In genomic region chr5:766666-767431, GRCh38 we compare ENCODE assay signal across 3 cellular contexts.
TF ChIP-seq lines count a peak whose summit lies in the region.

No MANE protein-coding gene starts in this region.

TF ChIP-seq in SK-N-SH, 30 proteins besides CTCF, POLR2A, EP300 and RAD21 (continued from another document):
- TF ChIP-seq JUND (IDR thresholded peaks at IDR 0.05) (no peak), RCOR1 (IDR thresholded peaks at IDR 0.05; ENCODE audit: low read length) (no peak), SMC3 (IDR thresholded peaks at IDR 0.05; ENCODE audit: low read depth, low read length) (no peak), MXI1 (IDR thresholded peaks at IDR 0.05; ENCODE audit: low read depth, low read length) (no peak), TCF12 (IDR thresholded peaks at IDR 0.05) (no peak)
- TF ChIP-seq, protein P1, sequence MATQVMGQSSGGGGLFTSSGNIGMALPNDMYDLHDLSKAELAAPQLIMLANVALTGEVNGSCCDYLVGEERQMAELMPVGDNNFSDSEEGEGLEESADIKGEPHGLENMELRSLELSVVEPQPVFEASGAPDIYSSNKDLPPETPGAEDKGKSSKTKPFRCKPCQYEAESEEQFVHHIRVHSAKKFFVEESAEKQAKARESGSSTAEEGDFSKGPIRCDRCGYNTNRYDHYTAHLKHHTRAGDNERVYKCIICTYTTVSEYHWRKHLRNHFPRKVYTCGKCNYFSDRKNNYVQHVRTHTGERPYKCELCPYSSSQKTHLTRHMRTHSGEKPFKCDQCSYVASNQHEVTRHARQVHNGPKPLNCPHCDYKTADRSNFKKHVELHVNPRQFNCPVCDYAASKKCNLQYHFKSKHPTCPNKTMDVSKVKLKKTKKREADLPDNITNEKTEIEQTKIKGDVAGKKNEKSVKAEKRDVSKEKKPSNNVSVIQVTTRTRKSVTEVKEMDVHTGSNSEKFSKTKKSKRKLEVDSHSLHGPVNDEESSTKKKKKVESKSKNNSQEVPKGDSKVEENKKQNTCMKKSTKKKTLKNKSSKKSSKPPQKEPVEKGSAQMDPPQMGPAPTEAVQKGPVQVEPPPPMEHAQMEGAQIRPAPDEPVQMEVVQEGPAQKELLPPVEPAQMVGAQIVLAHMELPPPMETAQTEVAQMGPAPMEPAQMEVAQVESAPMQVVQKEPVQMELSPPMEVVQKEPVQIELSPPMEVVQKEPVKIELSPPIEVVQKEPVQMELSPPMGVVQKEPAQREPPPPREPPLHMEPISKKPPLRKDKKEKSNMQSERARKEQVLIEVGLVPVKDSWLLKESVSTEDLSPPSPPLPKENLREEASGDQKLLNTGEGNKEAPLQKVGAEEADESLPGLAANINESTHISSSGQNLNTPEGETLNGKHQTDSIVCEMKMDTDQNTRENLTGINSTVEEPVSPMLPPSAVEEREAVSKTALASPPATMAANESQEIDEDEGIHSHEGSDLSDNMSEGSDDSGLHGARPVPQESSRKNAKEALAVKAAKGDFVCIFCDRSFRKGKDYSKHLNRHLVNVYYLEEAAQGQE (IDR thresholded peaks at IDR 0.05; ENCODE audit: low read depth, low read length): no peak

TF ChIP-seq in SK-N-SH treated with all-trans-retinoic acid at 6 μM for 48 hours, 23 proteins besides CTCF, POLR2A, EP300 and RAD21 (continued from another document):
- TF ChIP-seq TSHZ2 (CRISPR knock-in tag; IDR thresholded peaks at IDR 0.05) (no peak), ZNF565 (CRISPR knock-in tag; conservative IDR thresholded peaks at IDR 0.05; ENCODE audit: low read depth) (no peak), TCF4 (CRISPR knock-in tag; IDR thresholded peaks at IDR 0.05; ENCODE audit: borderline replicate concordance) (no peak), PPARA (CRISPR knock-in tag; IDR thresholded peaks at IDR 0.05; ENCODE audit: borderline replicate concordance) (no peak), CSDC2 (CRISPR knock-in tag; IDR thresholded peaks at IDR 0.05) (no peak), ZC3H10 (CRISPR knock-in tag; IDR thresholded peaks at IDR 0.05) (no peak), ZFP3 (CRISPR knock-in tag; IDR thresholded peaks at IDR 0.05) (no peak), RARB (CRISPR knock-in tag; IDR thresholded peaks at IDR 0.05) (no peak), ISL1 (CRISPR knock-in tag; IDR thresholded peaks at IDR 0.05) (no peak), ZNF8 (CRISPR knock-in tag; IDR thresholded peaks at IDR 0.05) (no peak), GLIS3 (CRISPR knock-in tag; IDR thresholded peaks at IDR 0.05) (no peak), BACH2 (CRISPR knock-in tag; IDR thresholded peaks at IDR 0.05; ENCODE audit: borderline replicate concordance) (no peak)
- TF ChIP-seq, protein P2, sequence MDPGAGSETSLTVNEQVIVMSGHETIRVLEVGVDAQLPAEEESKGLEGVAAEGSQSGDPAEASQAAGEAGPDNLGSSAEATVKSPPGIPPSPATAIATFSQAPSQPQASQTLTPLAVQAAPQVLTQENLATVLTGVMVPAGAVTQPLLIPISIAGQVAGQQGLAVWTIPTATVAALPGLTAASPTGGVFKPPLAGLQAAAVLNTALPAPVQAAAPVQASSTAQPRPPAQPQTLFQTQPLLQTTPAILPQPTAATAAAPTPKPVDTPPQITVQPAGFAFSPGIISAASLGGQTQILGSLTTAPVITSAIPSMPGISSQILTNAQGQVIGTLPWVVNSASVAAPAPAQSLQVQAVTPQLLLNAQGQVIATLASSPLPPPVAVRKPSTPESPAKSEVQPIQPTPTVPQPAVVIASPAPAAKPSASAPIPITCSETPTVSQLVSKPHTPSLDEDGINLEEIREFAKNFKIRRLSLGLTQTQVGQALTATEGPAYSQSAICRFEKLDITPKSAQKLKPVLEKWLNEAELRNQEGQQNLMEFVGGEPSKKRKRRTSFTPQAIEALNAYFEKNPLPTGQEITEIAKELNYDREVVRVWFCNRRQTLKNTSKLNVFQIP (CRISPR knock-in tag; IDR thresholded peaks at IDR 0.05; ENCODE audit: borderline replicate concordance, low read depth): no peak
- TF ChIP-seq, protein P3, sequence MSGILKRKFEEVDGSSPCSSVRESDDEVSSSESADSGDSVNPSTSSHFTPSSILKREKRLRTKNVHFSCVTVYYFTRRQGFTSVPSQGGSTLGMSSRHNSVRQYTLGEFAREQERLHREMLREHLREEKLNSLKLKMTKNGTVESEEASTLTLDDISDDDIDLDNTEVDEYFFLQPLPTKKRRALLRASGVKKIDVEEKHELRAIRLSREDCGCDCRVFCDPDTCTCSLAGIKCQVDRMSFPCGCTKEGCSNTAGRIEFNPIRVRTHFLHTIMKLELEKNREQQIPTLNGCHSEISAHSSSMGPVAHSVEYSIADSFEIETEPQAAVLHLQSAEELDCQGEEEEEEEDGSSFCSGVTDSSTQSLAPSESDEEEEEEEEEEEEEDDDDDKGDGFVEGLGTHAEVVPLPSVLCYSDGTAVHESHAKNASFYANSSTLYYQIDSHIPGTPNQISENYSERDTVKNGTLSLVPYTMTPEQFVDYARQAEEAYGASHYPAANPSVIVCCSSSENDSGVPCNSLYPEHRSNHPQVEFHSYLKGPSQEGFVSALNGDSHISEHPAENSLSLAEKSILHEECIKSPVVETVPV (CRISPR knock-in tag; IDR thresholded peaks at IDR 0.05): no peak
- TF ChIP-seq, protein P4, sequence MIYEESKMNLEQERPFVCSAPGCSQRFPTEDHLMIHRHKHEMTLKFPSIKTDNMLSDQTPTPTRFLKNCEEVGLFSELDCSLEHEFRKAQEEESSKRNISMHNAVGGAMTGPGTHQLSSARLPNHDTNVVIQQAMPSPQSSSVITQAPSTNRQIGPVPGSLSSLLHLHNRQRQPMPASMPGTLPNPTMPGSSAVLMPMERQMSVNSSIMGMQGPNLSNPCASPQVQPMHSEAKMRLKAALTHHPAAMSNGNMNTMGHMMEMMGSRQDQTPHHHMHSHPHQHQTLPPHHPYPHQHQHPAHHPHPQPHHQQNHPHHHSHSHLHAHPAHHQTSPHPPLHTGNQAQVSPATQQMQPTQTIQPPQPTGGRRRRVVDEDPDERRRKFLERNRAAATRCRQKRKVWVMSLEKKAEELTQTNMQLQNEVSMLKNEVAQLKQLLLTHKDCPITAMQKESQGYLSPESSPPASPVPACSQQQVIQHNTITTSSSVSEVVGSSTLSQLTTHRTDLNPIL (CRISPR knock-in tag; IDR thresholded peaks at IDR 0.05; ENCODE audit: low read depth): no peak

TF ChIP-seq in HepG2, 621 proteins besides CTCF, POLR2A, EP300 and RAD21 (continued from another document):
- no peak for TF ChIP-seq ZNF589 (CRISPR knock-in tag; conservative IDR thresholded peaks at IDR 0.05)
- TF ChIP-seq, protein P5, sequence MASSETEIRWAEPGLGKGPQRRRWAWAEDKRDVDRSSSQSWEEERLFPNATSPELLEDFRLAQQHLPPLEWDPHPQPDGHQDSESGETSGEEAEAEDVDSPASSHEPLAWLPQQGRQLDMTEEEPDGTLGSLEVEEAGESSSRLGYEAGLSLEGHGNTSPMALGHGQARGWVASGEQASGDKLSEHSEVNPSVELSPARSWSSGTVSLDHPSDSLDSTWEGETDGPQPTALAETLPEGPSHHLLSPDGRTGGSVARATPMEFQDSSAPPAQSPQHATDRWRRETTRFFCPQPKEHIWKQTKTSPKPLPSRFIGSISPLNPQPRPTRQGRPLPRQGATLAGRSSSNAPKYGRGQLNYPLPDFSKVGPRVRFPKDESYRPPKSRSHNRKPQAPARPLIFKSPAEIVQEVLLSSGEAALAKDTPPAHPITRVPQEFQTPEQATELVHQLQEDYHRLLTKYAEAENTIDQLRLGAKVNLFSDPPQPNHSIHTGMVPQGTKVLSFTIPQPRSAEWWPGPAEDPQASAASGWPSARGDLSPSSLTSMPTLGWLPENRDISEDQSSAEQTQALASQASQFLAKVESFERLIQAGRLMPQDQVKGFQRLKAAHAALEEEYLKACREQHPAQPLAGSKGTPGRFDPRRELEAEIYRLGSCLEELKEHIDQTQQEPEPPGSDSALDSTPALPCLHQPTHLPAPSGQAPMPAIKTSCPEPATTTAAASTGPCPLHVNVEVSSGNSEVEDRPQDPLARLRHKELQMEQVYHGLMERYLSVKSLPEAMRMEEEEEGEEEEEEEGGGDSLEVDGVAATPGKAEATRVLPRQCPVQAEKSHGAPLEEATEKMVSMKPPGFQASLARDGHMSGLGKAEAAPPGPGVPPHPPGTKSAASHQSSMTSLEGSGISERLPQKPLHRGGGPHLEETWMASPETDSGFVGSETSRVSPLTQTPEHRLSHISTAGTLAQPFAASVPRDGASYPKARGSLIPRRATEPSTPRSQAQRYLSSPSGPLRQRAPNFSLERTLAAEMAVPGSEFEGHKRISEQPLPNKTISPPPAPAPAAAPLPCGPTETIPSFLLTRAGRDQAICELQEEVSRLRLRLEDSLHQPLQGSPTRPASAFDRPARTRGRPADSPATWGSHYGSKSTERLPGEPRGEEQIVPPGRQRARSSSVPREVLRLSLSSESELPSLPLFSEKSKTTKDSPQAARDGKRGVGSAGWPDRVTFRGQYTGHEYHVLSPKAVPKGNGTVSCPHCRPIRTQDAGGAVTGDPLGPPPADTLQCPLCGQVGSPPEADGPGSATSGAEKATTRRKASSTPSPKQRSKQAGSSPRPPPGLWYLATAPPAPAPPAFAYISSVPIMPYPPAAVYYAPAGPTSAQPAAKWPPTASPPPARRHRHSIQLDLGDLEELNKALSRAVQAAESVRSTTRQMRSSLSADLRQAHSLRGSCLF (CRISPR knock-in tag; IDR thresholded peaks at IDR 0.05; ENCODE audit: borderline replicate concordance): no peak
- no peak for TF ChIP-seq ZNF224 (CRISPR knock-in tag; IDR thresholded peaks at IDR 0.05)
- TF ChIP-seq ZNF12 (CRISPR knock-in tag; IDR thresholded peaks at IDR 0.05): no peak
- TF ChIP-seq, protein P6, sequence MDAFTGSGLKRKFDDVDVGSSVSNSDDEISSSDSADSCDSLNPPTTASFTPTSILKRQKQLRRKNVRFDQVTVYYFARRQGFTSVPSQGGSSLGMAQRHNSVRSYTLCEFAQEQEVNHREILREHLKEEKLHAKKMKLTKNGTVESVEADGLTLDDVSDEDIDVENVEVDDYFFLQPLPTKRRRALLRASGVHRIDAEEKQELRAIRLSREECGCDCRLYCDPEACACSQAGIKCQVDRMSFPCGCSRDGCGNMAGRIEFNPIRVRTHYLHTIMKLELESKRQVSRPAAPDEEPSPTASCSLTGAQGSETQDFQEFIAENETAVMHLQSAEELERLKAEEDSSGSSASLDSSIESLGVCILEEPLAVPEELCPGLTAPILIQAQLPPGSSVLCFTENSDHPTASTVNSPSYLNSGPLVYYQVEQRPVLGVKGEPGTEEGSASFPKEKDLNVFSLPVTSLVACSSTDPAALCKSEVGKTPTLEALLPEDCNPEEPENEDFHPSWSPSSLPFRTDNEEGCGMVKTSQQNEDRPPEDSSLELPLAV (CRISPR knock-in tag; conservative IDR thresholded peaks at IDR 0.05; ENCODE audit: low read depth): no peak
- TF ChIP-seq, protein P7, sequence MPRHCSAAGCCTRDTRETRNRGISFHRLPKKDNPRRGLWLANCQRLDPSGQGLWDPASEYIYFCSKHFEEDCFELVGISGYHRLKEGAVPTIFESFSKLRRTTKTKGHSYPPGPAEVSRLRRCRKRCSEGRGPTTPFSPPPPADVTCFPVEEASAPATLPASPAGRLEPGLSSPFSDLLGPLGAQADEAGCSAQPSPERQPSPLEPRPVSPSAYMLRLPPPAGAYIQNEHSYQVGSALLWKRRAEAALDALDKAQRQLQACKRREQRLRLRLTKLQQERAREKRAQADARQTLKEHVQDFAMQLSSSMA (CRISPR knock-in tag; IDR thresholded peaks at IDR 0.05): no peak
- TF ChIP-seq, protein P8, sequence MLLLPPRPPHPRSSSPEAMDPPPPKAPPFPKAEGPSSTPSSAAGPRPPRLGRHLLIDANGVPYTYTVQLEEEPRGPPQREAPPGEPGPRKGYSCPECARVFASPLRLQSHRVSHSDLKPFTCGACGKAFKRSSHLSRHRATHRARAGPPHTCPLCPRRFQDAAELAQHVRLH (CRISPR knock-in tag; IDR thresholded peaks at IDR 0.05; ENCODE audit: borderline replicate concordance, low read depth): no peak
- no peak for TF ChIP-seq HOXA5 (CRISPR knock-in tag; IDR thresholded peaks at IDR 0.05)
- TF ChIP-seq HOMEZ (CRISPR knock-in tag; IDR thresholded peaks at IDR 0.05; ENCODE audit: low read depth): no peak
- TF ChIP-seq ZNF496 (CRISPR knock-in tag; IDR thresholded peaks at IDR 0.05; ENCODE audit: insufficient replicate concordance): no peak
- no peak for TF ChIP-seq KDM2A (CRISPR knock-in tag; IDR thresholded peaks at IDR 0.05; ENCODE audit: borderline replicate concordance, low read depth)
- no peak for TF ChIP-seq GATA4 (IDR thresholded peaks at IDR 0.05; ENCODE audit: borderline replicate concordance, low read depth)
- TF ChIP-seq ZSCAN9 (CRISPR knock-in tag; IDR thresholded peaks at IDR 0.05; ENCODE audit: borderline replicate concordance): no peak
TF ChIP-seq in HepG2: peak in this region for 0.
